ENCODE assay signal across 22 cellular contexts in the genomic region with DNA sequence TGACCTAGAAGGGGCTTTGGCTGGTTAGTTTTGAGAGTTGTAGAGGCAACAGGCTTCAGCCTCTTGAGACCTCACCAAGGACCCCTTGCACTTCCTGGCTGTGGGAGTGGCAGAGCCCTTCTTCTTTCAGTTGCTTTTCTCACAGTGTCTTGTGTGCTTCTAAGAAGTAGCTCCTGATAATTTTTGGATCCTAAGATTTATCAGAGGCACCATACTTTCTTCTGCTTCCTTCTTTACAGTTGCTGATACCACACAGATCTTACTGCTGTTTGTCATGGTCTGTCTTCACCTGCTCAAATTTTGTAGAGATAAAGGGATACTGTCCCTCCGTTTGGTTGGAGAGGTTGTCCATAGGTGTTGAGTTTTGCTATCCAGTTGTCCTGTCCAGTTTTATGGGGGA. TPM values are rescaled to one million over a fixed set of nuclear protein-coding genes. Genes with fewer than 3 reads are reported as not detected.
A peak's percentile ranks its signal among the peaks of the same experiment; 100 is the strongest.
DNase-seq lines count a peak whose midpoint lies in the region; ATAC-seq, FAIRE-seq and TF ChIP-seq lines count a peak whose summit lies in the region.
"Had no signal": no experiment of that assay in that cellular context is flagged by ENCODE, and none has a peak within 500 bp of the region (broad histone marks: within the 10 kb centered on the region; RNA-seq: fewer than 3 reads in every experiment).

No MANE protein-coding gene starts in this region.

- no peak for TF ChIP-seq POLR2A in GM12891 (IDR thresholded peaks at IDR 0.05; ENCODE audit: low read depth, low read length)
- no peak for TF ChIP-seq POLR2A in IMR-90 (IDR thresholded peaks at IDR 0.05; ENCODE audit: low read depth, low read length)

- peak overlapping the region; percentile 28; the same call in 1 of the 2 replicates for H3K9ac ChIP-seq in IMR-90 (ENCODE audit: low read depth, low read length)
- H3K9ac ChIP-seq in MM.1S (ENCODE audit: low read length) = no peak overlapping the region

- H3K79me1 ChIP-seq in IMR-90 (ENCODE audit: low read depth in 1 of 2, low read length in 2 of 2) = peaks cover 31 to 33% of the 10 kb centered on the region in 2 experiments

- H3K36me3 ChIP-seq in IMR-90 (ENCODE audit: control insufficient read depth, insufficient read depth, low read length) = no peaks in the 10 kb centered on the region
- H3K36me3 ChIP-seq in osteoblast (ENCODE audit: insufficient read depth, low read length) = no peaks in the 10 kb centered on the region
- H3K36me3 ChIP-seq in MM.1S (replicated peaks; ENCODE audit: insufficient read depth, low read length) = no peaks in the 10 kb centered on the region; the same call in 1 of the 2 replicates

- H3K4me3 ChIP-seq in IMR-90 (ENCODE audit: insufficient read depth, low read depth, low read length) = no peak overlapping the region
- H3K4me3 ChIP-seq in osteoblast (ENCODE audit: insufficient read depth, low read length) = no peak overlapping the region
- H3K4me3 ChIP-seq in MM.1S (ENCODE audit: low read length) = no peak overlapping the region

- in situ Hi-C loops in IMR-90 (cut with MboI; ENCODE audit: low sequenced_read_pairs) = no loop called here

- no peak overlapping the region for H3K56ac ChIP-seq in IMR-90 (ENCODE audit: extremely low read depth, insufficient read depth, low read length)

- no peaks in the 10 kb centered on the region; the same call in 1 of the 2 replicates for H3K9me1 ChIP-seq in IMR-90 (ENCODE audit: insufficient read depth, low read length)

- no peak overlapping the region for H2AK9ac ChIP-seq in IMR-90 (replicated peaks; ENCODE audit: low read depth, low read length, poor library complexity)

- no peak overlapping the region for H3K4ac ChIP-seq in IMR-90 (ENCODE audit: low read depth, low read length)

- peak overlapping the region in 1 of 2 experiments; percentile 1; a peak in 1 of 4 replicates for H4K8ac ChIP-seq in IMR-90 (ENCODE audit: low read depth in 2 of 2, low read length in 2 of 2)

- H2AFZ ChIP-seq in IMR-90 (replicated peaks; ENCODE audit: low read length, poor library complexity) = no peak overlapping the region
- peak overlapping the region; percentile 25 for H2AFZ ChIP-seq in osteoblast (ENCODE audit: low read length)
- H2AFZ ChIP-seq in MM.1S (ENCODE audit: low read length) = no peak overlapping the region

- no peaks in the 10 kb centered on the region for H3K9me2 ChIP-seq in MM.1S (replicated peaks; ENCODE audit: insufficient read depth, low read length)

- ATAC-seq in IMR-90 (ENCODE audit: low read depth) (no peak), WTC11 (no peak), HG03097 (IDR thresholded peaks at IDR 0.05; ENCODE audit: low FRiP score, unreplicated experiment) (no peak)
- ATAC-seq: PC-3, SK-N-SH treated with all-trans-retinoic acid at 6 μM for 48 hours, T-cell had no signal

- H4K20me1 ChIP-seq in IMR-90 (ENCODE audit: insufficient read depth, low read length) (no peaks in the 10 kb centered on the region), osteoblast (ENCODE audit: insufficient read depth, low read length) (no peaks in the 10 kb centered on the region), MM.1S (ENCODE audit: insufficient read depth, low read length) (no peaks in the 10 kb centered on the region)

- POLR2A ChIA-PET in IMR-90 (lab: Charles Lee; ENCODE audit: unreplicated experiment) = interaction anchor here (0.5 kb wide), 1 partner anchor 46 kb away, joined by 8 read pairs; no protein-coding TSS in a partner anchor
- POLR2A ChIA-PET in WTC11 (lab: Charles Lee) = no interaction called here

- peak overlapping the region; percentile 40; the same call in 1 of the 2 replicates for H3K18ac ChIP-seq in IMR-90 (ENCODE audit: low read depth, low read length)

- H3K36me3 Mint-ChIP-seq in WTC11 = peaks cover 14% of the 10 kb centered on the region; the same call in 1 of the 2 replicates

- no peak overlapping the region for H2BK20ac ChIP-seq in IMR-90 (ENCODE audit: low read depth, low read length)

- CTCF ChIA-PET in IMR-90 (lab: Yijun Ruan, JAX) (no interaction called here), WTC11 (lab: Charles Lee) (interaction anchor here (1.7 kb wide), 1 partner anchor 22 kb away, joined by 4 read pairs; no protein-coding TSS in a partner anchor)

- H3K4me1 ChIP-seq in IMR-90 (ENCODE audit: control insufficient read depth, insufficient read depth, low read length) = peaks cover 6% of the 10 kb centered on the region
- H3K4me1 ChIP-seq in osteoblast (ENCODE audit: insufficient read depth, low read length) = peaks cover 2% of the 10 kb centered on the region
- H3K4me1 ChIP-seq in MM.1S (ENCODE audit: low read length) = no peaks in the 10 kb centered on the region

- H3K79me2 ChIP-seq in osteoblast (ENCODE audit: insufficient read depth, low read length) = peaks cover 50% of the 10 kb centered on the region
- peaks cover 39% of the 10 kb centered on the region for H3K79me2 ChIP-seq in MM.1S (ENCODE audit: low read length)

- H2AK5ac ChIP-seq in IMR-90 (ENCODE audit: low read depth, low read length) = no peak overlapping the region

- no peak for TF ChIP-seq RAD21 in IMR-90 (IDR thresholded peaks at IDR 0.05; ENCODE audit: low read length)

- no peaks in the 10 kb centered on the region for H3K9me3 ChIP-seq in IMR-90 (ENCODE audit: control insufficient read depth, insufficient read depth, low read length)
- H3K9me3 ChIP-seq in osteoblast (ENCODE audit: low read depth, low read length) = no peaks in the 10 kb centered on the region
- H3K9me3 ChIP-seq in MM.1S (replicated peaks; ENCODE audit: insufficient read depth, low read length) = no peaks in the 10 kb centered on the region

- H4K91ac ChIP-seq in IMR-90 (ENCODE audit: insufficient read depth, low read depth, low read length) = no peak overlapping the region

- no peaks in the 10 kb centered on the region for H3F3A ChIP-seq in MM.1S (ENCODE audit: insufficient read depth, low read length)

- dilution Hi-C loops in IMR-90 (cut with HindIII; ENCODE audit: low sequenced_read_pairs, unreplicated experiment) = no loop called here

- H3K23ac ChIP-seq in IMR-90 (ENCODE audit: low read depth, low read length) = no peak overlapping the region

- intact Hi-C loops in IMR-90 (cut with micrococcal nuclease) = no loop called here

- peaks cover 24% of the 10 kb centered on the region for H3K4me1 Mint-ChIP-seq in WTC11

- no peak overlapping the region for H2BK15ac ChIP-seq in IMR-90 (ENCODE audit: low read depth, low read length)

- no peak overlapping the region for H2BK5ac ChIP-seq in IMR-90 (ENCODE audit: low read depth, low read length, poor library complexity, severe bottlenecking)

- H3K4me2 ChIP-seq in IMR-90 (ENCODE audit: low read depth, low read length) (peak overlapping the region; percentile 93; the same call in 1 of the 2 replicates), osteoblast (ENCODE audit: insufficient read depth, low read length) (peak overlapping the region; percentile 4), MM.1S (ENCODE audit: low read depth, low read length) (no peak overlapping the region)

- H2BK120ac ChIP-seq in IMR-90 (ENCODE audit: low read depth, low read length) = no peak overlapping the region

- peaks cover 5% of the 10 kb centered on the region for H3K9me3 Mint-ChIP-seq in WTC11

- no peak overlapping the region for H3K14ac ChIP-seq in IMR-90 (replicated peaks; ENCODE audit: low read depth, low read length)

- H3K27ac ChIP-seq in IMR-90 (ENCODE audit: insufficient read depth, low read length) (peak overlapping the region; percentile 56; the same call in 1 of the 2 replicates), osteoblast (ENCODE audit: low read depth, low read length) (no peak overlapping the region), MM.1S (ENCODE audit: low read length) (no peak overlapping the region)

- no CpG with 5 or more reads among the region's 1 CpG for WGBS in IMR-90 (ENCODE audit: extremely low coverage in 2 of 2, insufficient read length in 1 of 2), 2 experiments

- DNase-seq in GM12891 (ENCODE audit: insufficient read length, low spot score) (no peak), IMR-90 (no peak), WTC11 (ENCODE audit: low spot score) (no peak), osteoblast (ENCODE audit: insufficient read length, low spot score, missing footprints) (no peak), A172 (ENCODE audit: low spot score) (no peak), MM.1S (no peak), foreskin melanocyte (no peak)
- DNase-seq: ACHN; CD4-positive, CD25-positive, alpha-beta regulatory T cell; COR-L47; GF-D8; HCEC 1CT; NCI-H1105; NCI-H1694 treated with DMSO at 0.1 percent for 48 hours; NCI-H510A; NCI-H774; PC-3; RPMI8226; SHP77 treated with DMSO at 0.1 percent for 48 hours; T-cell had no signal

- H4K5ac ChIP-seq in IMR-90 (ENCODE audit: low read depth, low read length) = peak overlapping the region; percentile 82

- H3K27me3 Mint-ChIP-seq in WTC11 (ENCODE audit: low read depth) = no peaks in the 10 kb centered on the region
- H3K27me3 Mint-ChIP-seq: CD4-positive, CD25-positive, alpha-beta regulatory T cell; T-cell had no signal

- peak; percentile 52 for FAIRE-seq in GM12891 (lab: Jason Lieb, UNC)

- no TSS peak for BruUV-seq in IMR-90 (replicated peaks; lab: Mats Ljungman, UMichigan)

- H3K27ac Mint-ChIP-seq in WTC11 = peak overlapping the region; percentile 19; the same call in 1 of the 2 replicates
- H3K27ac Mint-ChIP-seq: T-cell had no signal

- H3K4me3 Mint-ChIP-seq in WTC11 = no peak overlapping the region
- H3K4me3 Mint-ChIP-seq: T-cell had no signal

- no peak for TF ChIP-seq CTCF in IMR-90 (conservative IDR thresholded peaks at IDR 0.05; ENCODE audit: low read depth, low read length)
- TF ChIP-seq CTCF in WTC11 (IDR thresholded peaks at IDR 0.05) = no peak
- TF ChIP-seq CTCF in osteoblast (IDR thresholded peaks at IDR 0.05; ENCODE audit: extremely low read depth, low read depth, low read length) = no peak
- TF ChIP-seq CTCF in MM.1S (IDR thresholded peaks at IDR 0.05; ENCODE audit: low read length) = no peak

- H3K27me3 ChIP-seq in IMR-90 (ENCODE audit: control insufficient read depth, insufficient read depth, low read length) = no peaks in the 10 kb centered on the region
- H3K27me3 ChIP-seq in osteoblast (ENCODE audit: insufficient read depth, low read length) = no peaks in the 10 kb centered on the region
- no peaks in the 10 kb centered on the region for H3K27me3 ChIP-seq in MM.1S (replicated peaks; ENCODE audit: insufficient read depth, low read length)

TF ChIP-seq in GM12891, 5 proteins besides CTCF, POLR2A, EP300 and RAD21 (continues in another document):
- no peak for TF ChIP-seq TAF1 (IDR thresholded peaks at IDR 0.05; ENCODE audit: low read depth, low read length)

TF ChIP-seq in IMR-90, 13 proteins besides CTCF, POLR2A, EP300 and RAD21 (continues in another document):
- no peak for TF ChIP-seq NFE2L2 (IDR thresholded peaks at IDR 0.05; ENCODE audit: low read depth, low read length)

TF ChIP-seq in WTC11, 78 proteins besides CTCF, POLR2A, EP300 and RAD21 (continues in another document):
- no peak for TF ChIP-seq KAT7 (CRISPR knock-in tag; IDR thresholded peaks at IDR 0.05; ENCODE audit: borderline replicate concordance)
- no peak for TF ChIP-seq ATF1 (CRISPR knock-in tag; IDR thresholded peaks at IDR 0.05)

RNA-seq across cellular contexts. Expression of gene VRK1, which starts 33.8 kb away (rescaled TPM):
- polyA plus RNA-seq in GM12891 (2012; ENCODE audit: low read depth, missing spikeins) = 39.9 TPM
- total RNA-seq in IMR-90 (2012; rRNA removed) = 19.9 and 41.7 TPM in 2 replicates
- polyA plus RNA-seq in IMR-90 (2012; rRNA removed) = 10.9 and 14.2 TPM in 2 replicates
- polyA plus RNA-seq in IMR-90 (2012; cell fraction: cytosol; rRNA removed) = 1.2 and 1.3 TPM in 2 replicates
- 0.91 and 3.7 TPM in 2 replicates for polyA plus RNA-seq in IMR-90 (2012; cell fraction: nucleus; rRNA removed; ENCODE audit: low replicate concordance)
- 67.3 to 73.6 TPM (median 69.6 TPM) in 3 replicates for total RNA-seq in WTC11 (2021)
- 20.9 and 24.2 TPM in 2 replicates for total RNA-seq in osteoblast
- 53.2 and 77.2 TPM in 2 replicates for total RNA-seq in A172 (2014; rRNA removed; shearing (Covaris generic))
